Comparison of ENCODE assay signal across 18 cellular contexts in genomic region chr6:163162874-163163213, GRCh38.
DNase-seq lines count a peak whose midpoint lies in the region; ATAC-seq and TF ChIP-seq lines count a peak whose summit lies in the region.
"Had no signal": no experiment of that assay in that cellular context is flagged by ENCODE, and none has a peak within 500 bp of the region (broad histone marks: within the 10 kb centered on the region; RNA-seq: fewer than 3 reads in every experiment).

No MANE protein-coding gene starts in this region.

- H4K20me1 ChIP-seq in GM23338 (replicated peaks; ENCODE audit: insufficient read depth) = no peaks in the 10 kb centered on the region

- no peak for TF ChIP-seq POLR2A in right lobe of liver (IDR thresholded peaks at IDR 0.05)

- 0 out of 2 replicates have a peak overlapping the region, but pooled peaks have one; percentile 43 for H2AFZ ChIP-seq in GM23338

- H3K4me3 Mint-ChIP-seq in GM23338 = no peak overlapping the region
- H3K4me3 Mint-ChIP-seq: B cell, CD14-positive monocyte, H9, HFFc6 had no signal

- no peak overlapping the region for H3K27ac Mint-ChIP-seq in GM23338
- H3K27ac Mint-ChIP-seq: B cell, CD14-positive monocyte, H9, HFFc6 had no signal

- no peaks in the 10 kb centered on the region for H3K4me1 Mint-ChIP-seq in GM23338
- H3K4me1 Mint-ChIP-seq: B cell, CD14-positive monocyte, H9 had no signal

- H3K27ac ChIP-seq in GM23338 (ENCODE audit: low read depth) (no peak overlapping the region), dorsolateral prefrontal cortex (peak overlapping the region in 57 of 59 donors; percentile 24 to 100 (median 98)), right lobe of liver (peak overlapping the region in 2 of 3 donors; percentile 28 to 66), substantia nigra (ENCODE audit: low read depth, low read length, poor library complexity, severe bottlenecking) (peak overlapping the region; percentile 62)
- H3K27ac ChIP-seq: SJCRH30 had no signal

- ATAC-seq in GM23338 = no peak
- peak; percentile 86 to 94 (median 88) for ATAC-seq in right lobe of liver
- ATAC-seq in GM18520 (IDR thresholded peaks at IDR 0.05; ENCODE audit: unreplicated experiment) = no peak
- ATAC-seq: Panc1 had no signal

- H3K9me3 Mint-ChIP-seq in GM23338 = no peaks in the 10 kb centered on the region

- H3K4me3 ChIP-seq in GM23338 = no peak overlapping the region
- H3K4me3 ChIP-seq in dorsolateral prefrontal cortex = no peak overlapping the region
- peak overlapping the region; percentile 17 to 23 (median 20) for H3K4me3 ChIP-seq in right lobe of liver
- H3K4me3 ChIP-seq: MG63, SJCRH30 had no signal

- H3K27me3 ChIP-seq in GM23338 (ENCODE audit: insufficient read depth) = no peaks in the 10 kb centered on the region
- H3K27me3 ChIP-seq in dorsolateral prefrontal cortex = no peaks in the 10 kb centered on the region
- no peaks in the 10 kb centered on the region for H3K27me3 ChIP-seq in right lobe of liver
- H3K27me3 ChIP-seq: MG63 had no signal

- TF ChIP-seq CTCF in GM23338 (conservative IDR thresholded peaks at IDR 0.05; ENCODE audit: low read depth in 2 of 2) = no peak
- no peak for TF ChIP-seq CTCF in dorsolateral prefrontal cortex (IDR thresholded peaks at IDR 0.05 in 54 of 56, conservative IDR thresholded peaks at IDR 0.05 in 2 of 56; ENCODE audit: low read depth in 1 of 56, partially characterized antibody in 56 of 56)
- TF ChIP-seq CTCF in right lobe of liver (IDR thresholded peaks at IDR 0.05) = no peak

- H3K4me1 ChIP-seq in GM23338 (ENCODE audit: insufficient read depth) (no peaks in the 10 kb centered on the region), right lobe of liver (no peaks in the 10 kb centered on the region)

- no peaks in the 10 kb centered on the region for H3K9me2 ChIP-seq in GM23338 (ENCODE audit: insufficient read depth)

- DNase-seq in GM23338 (ENCODE audit: low spot score) (no peak), dorsolateral prefrontal cortex (no peak), right lobe of liver (peak; percentile 64 to 90 (median 75)), substantia nigra (lab: John Stamatoyannopoulos, UW) (no peak), NCI-H1092 treated with DMSO at 0.1 percent for 48 hours (lab: John Stamatoyannopoulos, UW) (no peak)
- no peak for DNase-seq in activated CD8-positive, alpha-beta memory T cell treated with anti-CD3 and anti-CD28 coated beads, Interleukin-2, amount 50 U/mL, for 4 hours
- DNase-seq: EL, H9, HFFc6, MG63, NCI-H1048, NCI-H1436 treated with DMSO at 0.1 percent for 48 hours, NCI-H1930, SJCRH30 had no signal

- H3K4me2 ChIP-seq in GM23338 = no peak overlapping the region

- no peaks in the 10 kb centered on the region for H3K79me2 ChIP-seq in GM23338 (replicated peaks; ENCODE audit: insufficient read depth)

- H3F3A ChIP-seq in GM23338 (replicated peaks; ENCODE audit: low read depth) = no peaks in the 10 kb centered on the region

- no peaks in the 10 kb centered on the region for H3K36me3 Mint-ChIP-seq in GM23338 (ENCODE audit: low read depth)
- H3K36me3 Mint-ChIP-seq: CD14-positive monocyte had no signal

- intact Hi-C loops in dorsolateral prefrontal cortex (cut with DNase I) (no loop called here), right lobe of liver (cut with DNase I) (no loop called here)

- H3K36me3 ChIP-seq in GM23338 (ENCODE audit: insufficient read depth) (no peaks in the 10 kb centered on the region), right lobe of liver (no peaks in the 10 kb centered on the region)
- H3K36me3 ChIP-seq: MG63, SJCRH30 had no signal

- H3K27me3 Mint-ChIP-seq in GM23338 (ENCODE audit: insufficient read depth, low read depth, poor library complexity) = peaks cover 2% of the 10 kb centered on the region
- H3K27me3 Mint-ChIP-seq: B cell had no signal

- WGBS in right lobe of liver (ENCODE audit: insufficient coverage, low coverage, low lambda C conversion rate, missing lambda C conversion rate) = 22% methylated on average over 4 of the region's 6 CpGs

- H3K9me3 ChIP-seq in right lobe of liver = no peaks in the 10 kb centered on the region
- H3K9me3 ChIP-seq: MG63, SJCRH30 had no signal

TF ChIP-seq in GM23338, 12 proteins besides CTCF, POLR2A, EP300 and RAD21:
- TF ChIP-seq ETS1 (IDR thresholded peaks at IDR 0.05) = no peak
- TF ChIP-seq CREB1 (CRISPR knock-in tag; IDR thresholded peaks at IDR 0.05; ENCODE audit: low read depth) = no peak
- TF ChIP-seq ZNF114 (CRISPR knock-in tag; IDR thresholded peaks at IDR 0.05) = no peak

Comparison
In these comparisons a context has a peak if more than half of its experiments do, and no peak if none do; other contexts are left out.
1. ATAC-seq: peak in right lobe of liver (4 of 4); none in GM23338 (single experiment) and GM18520 (single experiment).
2. DNase-seq: peak in right lobe of liver (3 of 3); none in GM23338 (single experiment), dorsolateral prefrontal cortex (0 of 10), substantia nigra (0 of 49), activated CD8-positive, alpha-beta memory T cell treated with anti-CD3 and anti-CD28 coated beads, Interleukin-2, amount 50 U/mL, for 4 hours (single experiment) and NCI-H1092 treated with DMSO at 0.1 percent for 48 hours (single experiment).
3. H3K4me3 ChIP-seq: peak in right lobe of liver (3 of 3); none in GM23338 (single experiment) and dorsolateral prefrontal cortex (0 of 59).